ENCODE assay signal across 8 cellular contexts in the genomic region with DNA sequence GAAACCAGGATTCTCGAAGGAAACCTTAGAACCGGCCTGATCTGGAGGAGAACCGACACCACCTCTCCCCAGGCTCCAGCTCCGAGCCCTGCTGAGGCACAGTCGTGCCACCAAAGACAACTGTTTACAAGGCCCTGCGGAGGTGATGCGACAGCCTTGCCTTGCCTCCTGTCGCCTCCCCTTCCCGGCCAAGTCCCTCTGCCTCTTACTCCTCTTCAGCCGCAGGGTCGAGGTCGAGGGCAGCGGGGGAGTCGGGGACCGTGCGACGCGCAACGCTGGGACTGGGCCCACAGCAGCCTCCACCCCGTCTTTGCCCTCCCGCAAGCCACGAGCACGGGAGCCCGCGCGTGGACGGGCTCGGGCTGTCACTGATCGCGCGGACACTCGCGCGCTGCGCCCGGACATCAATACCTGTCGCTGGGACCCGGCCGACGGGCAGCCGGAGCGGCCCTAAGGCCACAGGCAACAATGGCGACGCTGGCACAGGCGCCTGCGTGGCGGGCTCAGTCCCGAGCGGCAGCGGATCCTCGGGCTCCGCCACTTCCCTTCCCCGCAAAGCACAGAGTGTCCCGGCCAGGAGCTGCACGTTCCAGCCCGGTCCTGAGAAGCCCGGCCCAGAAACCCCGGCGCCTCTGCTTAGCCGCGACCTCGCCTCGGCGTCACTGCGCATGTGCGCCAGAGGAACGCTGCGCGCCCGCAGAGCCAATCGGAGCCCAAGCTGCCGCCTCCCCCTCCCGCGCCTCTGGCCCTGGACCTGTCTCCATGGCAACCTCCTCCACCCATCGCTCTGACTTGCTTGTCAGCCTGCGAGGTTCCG.
A peak's percentile ranks its signal among the peaks of the same experiment; 100 is the strongest.
DNase-seq lines count a peak whose midpoint lies in the region; ATAC-seq and TF ChIP-seq lines count a peak whose summit lies in the region.

A gene (minus strand): TSS at position 664 of the 817 bp plus-strand sequence. CDS start 1,473 bp downstream, outside the sequence.

- peak within 1 kb of the TSS; percentile 83 to 84 for H3K4me3 Mint-ChIP-seq in effector memory CD8-positive, alpha-beta T cell
- peak within 1 kb of the TSS; percentile 84 for H3K4me3 Mint-ChIP-seq in memory B cell

- H3K36me3 Mint-ChIP-seq in effector memory CD8-positive, alpha-beta T cell (ENCODE audit: insufficient read depth) = peaks cover 9% of the 10 kb centered on the region
- peaks cover 10% of the 10 kb centered on the region for H3K36me3 Mint-ChIP-seq in memory B cell

- DNase-seq in AG09309 (ENCODE audit: low read depth) (peak; percentile 58), NCI-H524 (lab: John Stamatoyannopoulos, UW) (peak; percentile 90 to 96), memory B cell (ENCODE audit: low spot score in 2 of 2) (peak; percentile 89 to 93)
- DNase-seq in activated CD8-positive, alpha-beta memory T cell treated with anti-CD3 and anti-CD28 coated beads for 48 hours (ENCODE audit: low read depth in 2 of 3, low spot score in 2 of 3) = peak; percentile 51 to 81 (median 75)
- DNase-seq in effector memory CD8-positive, alpha-beta T cell = peak; percentile 86 to 89 (median 87)
- DNase-seq in stimulated activated CD4-positive, alpha-beta T cell treated with anti-CD3 and anti-CD28 coated beads, TNF-alpha, amount 100 ng/mL, for 48 hours (ENCODE audit: low read depth in 3 of 3) = peak; percentile 83 to 95 (median 88)

- no peak for TF ChIP-seq CTCF in AG09309 (IDR thresholded peaks at IDR 0.05; ENCODE audit: control insufficient read depth, insufficient read depth, low read depth, low read length, missing control alignments)

- peak within 1 kb of the TSS; percentile 53 to 74 for H3K27ac Mint-ChIP-seq in effector memory CD8-positive, alpha-beta T cell
- peak within 1 kb of the TSS; percentile 84 for H3K27ac Mint-ChIP-seq in memory B cell

- H3K4me1 Mint-ChIP-seq in effector memory CD8-positive, alpha-beta T cell (ENCODE audit: low read depth in 2 of 2) = peaks cover 5 to 10% of the 10 kb centered on the region in 2 donors
- peaks cover 2% of the 10 kb centered on the region for H3K4me1 Mint-ChIP-seq in memory B cell

- H3K27me3 Mint-ChIP-seq in effector memory CD8-positive, alpha-beta T cell = peaks cover 13 to 17% of the 10 kb centered on the region in 2 donors
- H3K27me3 Mint-ChIP-seq in memory B cell = peaks cover 2% of the 10 kb centered on the region

- H3K4me3 ChIP-seq in AG09309 (ENCODE audit: control insufficient read depth, low read depth, low read length) = peak within 1 kb of the TSS; percentile 75

- H3K9me3 Mint-ChIP-seq in effector memory CD8-positive, alpha-beta T cell = no peaks in the 10 kb centered on the region
- H3K9me3 Mint-ChIP-seq in memory B cell = no peaks in the 10 kb centered on the region

- ATAC-seq in GM19035 (IDR thresholded peaks at IDR 0.05; ENCODE audit: unreplicated experiment) (peak; percentile 96), HG03378 (IDR thresholded peaks at IDR 0.05; ENCODE audit: unreplicated experiment) (peak; percentile 73), memory B cell (ENCODE audit: low read depth) (peak; percentile 95)
- peak; percentile 95 for ATAC-seq in effector memory CD8-positive, alpha-beta T cell (replicated peaks)

Comparison
In these comparisons a context has a peak if more than half of its experiments do, and no peak if none do; other contexts are left out.
1. Peak in every context shown above with its lines: DNase-seq, ATAC-seq and H3K4me3 ChIP-seq.